32 cellular contexts compared by ENCODE assay signal in genomic region chr14:80678436-80678835, GRCh38.
DNase-seq lines count a peak whose midpoint lies in the region; ATAC-seq and TF ChIP-seq lines count a peak whose summit lies in the region.
"Had no signal": no experiment of that assay in that cellular context is flagged by ENCODE, and none has a peak within 500 bp of the region (broad histone marks: within the 10 kb centered on the region; RNA-seq: fewer than 3 reads in every experiment).

No MANE protein-coding gene starts in this region.

- no peaks in the 10 kb centered on the region for H3K27me3 Mint-ChIP-seq in effector memory CD8-positive, alpha-beta T cell
- H3K27me3 Mint-ChIP-seq: activated CD4-positive, alpha-beta T cell treated with anti-CD3 and anti-CD28 coated beads for 36 hours; activated naive CD8-positive, alpha-beta T cell treated with anti-CD3 and anti-CD28 coated beads, Interleukin-2, amount 10 ng/mL, durations not matched to agents 7 days and 5 days; CD4-positive, CD25-positive, alpha-beta regulatory T cell; dendritic cell treated with granulocyte-macrophage colony-stimulating factor and Interleukin-4, amounts not matched to agents 40 ng/mL and 50 ng/mL, for 4 days; progenitor cell of endocrine pancreas; stimulated activated memory B cell treated with anti-CD40 and anti-IgM and Interleukin-4, amounts not matched to agents 10 μg/mL and 1 μg/mL and 100 μg/mL, for 72 hours had no signal

- TF ChIP-seq CTCF in astrocyte of the spinal cord (IDR thresholded peaks at IDR 0.05; ENCODE audit: low read depth, low read length) (no peak), foreskin keratinocyte (conservative IDR thresholded peaks at IDR 0.05) (no peak), lower leg skin (IDR thresholded peaks at IDR 0.05) (no peak)

- 97 to 98% methylated on average over 3 of the region's 3 CpGs for WGBS in lower leg skin, 2 donors

- peaks cover 10 to 36% of the 10 kb centered on the region in 2 donors for H3K9me3 Mint-ChIP-seq in effector memory CD8-positive, alpha-beta T cell

- H3K27ac ChIP-seq in foreskin keratinocyte = no peak overlapping the region
- H3K27ac ChIP-seq: 22Rv1, ascending aorta, heart left ventricle, neutrophil, PC-9, upper lobe of right lung had no signal

- H3K4me3 ChIP-seq in astrocyte of the spinal cord (ENCODE audit: low read depth, low read length) = no peak overlapping the region
- H3K4me3 ChIP-seq in lower leg skin (ENCODE audit: low read depth, poor library complexity, severe bottlenecking) = no peak overlapping the region
- H3K4me3 ChIP-seq: ascending aorta, heart left ventricle, K562, PC-9, upper lobe of right lung had no signal

- H3K36me3 Mint-ChIP-seq in effector memory CD8-positive, alpha-beta T cell (ENCODE audit: insufficient read depth) = no peaks in the 10 kb centered on the region

- ATAC-seq in foreskin keratinocyte = peak; percentile 74
- no peak for ATAC-seq in effector memory CD8-positive, alpha-beta T cell (replicated peaks)
- ATAC-seq: activated CD4-positive, alpha-beta T cell treated with anti-CD3 and anti-CD28 coated beads for 36 hours; heart left ventricle; K562; left colon; sciatic nerve; stimulated activated memory B cell treated with anti-CD40 and anti-IgM and Interleukin-4, amounts not matched to agents 10 μg/mL and 1 μg/mL and 100 μg/mL, for 72 hours; upper lobe of right lung had no signal

- H3K4me3 Mint-ChIP-seq in effector memory CD8-positive, alpha-beta T cell = no peak overlapping the region
- H3K4me3 Mint-ChIP-seq: activated CD4-positive, alpha-beta T cell treated with anti-CD3 and anti-CD28 coated beads for 36 hours; activated naive CD8-positive, alpha-beta T cell treated with anti-CD3 and anti-CD28 coated beads, Interleukin-2, amount 10 ng/mL, durations not matched to agents 7 days and 5 days; CD4-positive, CD25-positive, alpha-beta regulatory T cell; dendritic cell treated with granulocyte-macrophage colony-stimulating factor and Interleukin-4, amounts not matched to agents 40 ng/mL and 50 ng/mL, for 4 days; stimulated activated memory B cell treated with anti-CD40 and anti-IgM and Interleukin-4, amounts not matched to agents 10 μg/mL and 1 μg/mL and 100 μg/mL, for 72 hours had no signal

- no peak overlapping the region for H3K27ac Mint-ChIP-seq in effector memory CD8-positive, alpha-beta T cell
- H3K27ac Mint-ChIP-seq: activated CD4-positive, alpha-beta T cell treated with anti-CD3 and anti-CD28 coated beads for 36 hours; activated naive CD8-positive, alpha-beta T cell treated with anti-CD3 and anti-CD28 coated beads, Interleukin-2, amount 10 ng/mL, durations not matched to agents 7 days and 5 days; CD4-positive, CD25-positive, alpha-beta regulatory T cell; dendritic cell treated with granulocyte-macrophage colony-stimulating factor and Interleukin-4, amounts not matched to agents 40 ng/mL and 50 ng/mL, for 4 days; progenitor cell of endocrine pancreas; stimulated activated memory B cell treated with anti-CD40 and anti-IgM and Interleukin-4, amounts not matched to agents 10 μg/mL and 1 μg/mL and 100 μg/mL, for 72 hours had no signal

- H3K27me3 ChIP-seq in foreskin keratinocyte = no peaks in the 10 kb centered on the region
- H3K27me3 ChIP-seq: ascending aorta, heart left ventricle, neutrophil, upper lobe of right lung had no signal

- peak; percentile 6 for DNase-seq in DMS53 (lab: John Stamatoyannopoulos, UW)
- DNase-seq in DMS53 treated with DMSO at 0.1 percent for 48 hours (lab: John Stamatoyannopoulos, UW; ENCODE audit: unreplicated experiment) = no peak
- DNase-seq in astrocyte of the spinal cord (ENCODE audit: low read depth, low spot score) = peak; percentile 16
- DNase-seq in foreskin keratinocyte = peak in 1 of 2 donors; percentile 53
- no peak for DNase-seq in activated gamma-delta T cell treated with Interleukin-2 at 50 U/mL for 16 hours
- no peak for DNase-seq in NCI-H774 (lab: John Stamatoyannopoulos, UW)
- no peak for DNase-seq in lower leg skin (ENCODE audit: low spot score in 2 of 2)
- DNase-seq in effector memory CD8-positive, alpha-beta T cell = no peak
- DNase-seq: activated CD4-positive, alpha-beta T cell treated with anti-CD3 and anti-CD28 coated beads for 36 hours; activated effector memory CD4-positive, alpha-beta T cell treated with Interleukin-2 at 50 U/mL for 16 hours; activated naive CD8-positive, alpha-beta T cell treated with anti-CD3 and anti-CD28 coated beads, Interleukin-2, amount 10 ng/mL, durations not matched to agents 7 days and 5 days; activated T-cell treated with anti-CD3 and anti-CD28 coated beads for 4 hours; CD4-positive, CD25-positive, alpha-beta regulatory T cell; central memory CD4-positive, alpha-beta T cell; heart left ventricle; left colon; mesendoderm; NCI-H146; NCI-H510A; PC-9; Right ventricle myocardium superior; stimulated activated CD4-positive, alpha-beta T cell treated with anti-CD3 and anti-CD28 coated beads, Interleukin-4, amount 100 ng/mL, for 4 hours; substantia nigra; upper lobe of right lung had no signal

- no peak for TF ChIP-seq POLR2A in lower leg skin (IDR thresholded peaks at IDR 0.05)

- intact Hi-C loops in lower leg skin (cut with DNase I; ENCODE audit: low total_unique reads) = no loop called here

- H3K4me1 ChIP-seq in foreskin keratinocyte = no peaks in the 10 kb centered on the region
- H3K4me1 ChIP-seq: ascending aorta, heart left ventricle, upper lobe of right lung had no signal

- no peaks in the 10 kb centered on the region for H3K4me1 Mint-ChIP-seq in effector memory CD8-positive, alpha-beta T cell (ENCODE audit: low read depth in 2 of 2)
- H3K4me1 Mint-ChIP-seq: activated CD4-positive, alpha-beta T cell treated with anti-CD3 and anti-CD28 coated beads for 36 hours; activated naive CD8-positive, alpha-beta T cell treated with anti-CD3 and anti-CD28 coated beads, Interleukin-2, amount 10 ng/mL, durations not matched to agents 7 days and 5 days; stimulated activated memory B cell treated with anti-CD40 and anti-IgM and Interleukin-4, amounts not matched to agents 10 μg/mL and 1 μg/mL and 100 μg/mL, for 72 hours had no signal

- in situ Hi-C loops in astrocyte of the spinal cord (cut with HindIII; ENCODE audit: low sequenced_read_pairs) = no loop called here

Comparison
In these comparisons a context has a peak if more than half of its experiments do, and no peak if none do; other contexts are left out.
1. DNase-seq: peak in DMS53 (single experiment) and astrocyte of the spinal cord (single experiment); none in DMS53 treated with DMSO at 0.1 percent for 48 hours (single experiment), activated gamma-delta T cell treated with Interleukin-2 at 50 U/mL for 16 hours (single experiment), NCI-H774 (single experiment), lower leg skin (0 of 2) and effector memory CD8-positive, alpha-beta T cell (0 of 3).